In genomic region chr12:117114784-117115183, GRCh38 we compare ENCODE assay signal across 2 cellular contexts.
TF ChIP-seq lines count a peak whose summit lies in the region.

No MANE protein-coding gene starts in this region.

TF ChIP-seq in HepG2, 621 proteins besides CTCF, POLR2A, EP300 and RAD21:
- TF ChIP-seq TBX2 (CRISPR knock-in tag; IDR thresholded peaks at IDR 0.05; ENCODE audit: borderline replicate concordance) (peak; percentile 20; the same call in 1 of the 2 replicates), ZNF180 (CRISPR knock-in tag; IDR thresholded peaks at IDR 0.05; ENCODE audit: borderline replicate concordance, low read depth) (no peak), ZNF646 (CRISPR knock-in tag; IDR thresholded peaks at IDR 0.05) (0 out of 2 replicates have a peak, but pooled peaks have one; percentile 31), ARID2 (CRISPR knock-in tag; IDR thresholded peaks at IDR 0.05; ENCODE audit: borderline replicate concordance) (no peak), GATAD1 (CRISPR knock-in tag; IDR thresholded peaks at IDR 0.05) (no peak), ZSCAN20 (CRISPR knock-in tag; IDR thresholded peaks at IDR 0.05; ENCODE audit: borderline replicate concordance) (no peak), HBP1 (CRISPR knock-in tag; IDR thresholded peaks at IDR 0.05; ENCODE audit: low read depth) (no peak), RBAK (CRISPR knock-in tag; IDR thresholded peaks at IDR 0.05) (no peak), NONO (IDR thresholded peaks at IDR 0.05) (no peak), NONO (CRISPR knock-in tag; conservative IDR thresholded peaks at IDR 0.05) (no peak), CC2D1A (CRISPR knock-in tag; IDR thresholded peaks at IDR 0.05) (no peak), IKZF1 (IDR thresholded peaks at IDR 0.05) (no peak), ZMAT3 (CRISPR knock-in tag; conservative IDR thresholded peaks at IDR 0.05) (no peak), SNAPC5 (CRISPR knock-in tag; IDR thresholded peaks at IDR 0.05; ENCODE audit: borderline replicate concordance) (no peak)

TF ChIP-seq in H1, 55 proteins besides CTCF, POLR2A, EP300 and RAD21:
- no peak for TF ChIP-seq HDAC6 (IDR thresholded peaks at IDR 0.05; ENCODE audit: low read depth, low read length)
